Comparison of ENCODE assay signal across 1 cellular context in the genomic region with DNA sequence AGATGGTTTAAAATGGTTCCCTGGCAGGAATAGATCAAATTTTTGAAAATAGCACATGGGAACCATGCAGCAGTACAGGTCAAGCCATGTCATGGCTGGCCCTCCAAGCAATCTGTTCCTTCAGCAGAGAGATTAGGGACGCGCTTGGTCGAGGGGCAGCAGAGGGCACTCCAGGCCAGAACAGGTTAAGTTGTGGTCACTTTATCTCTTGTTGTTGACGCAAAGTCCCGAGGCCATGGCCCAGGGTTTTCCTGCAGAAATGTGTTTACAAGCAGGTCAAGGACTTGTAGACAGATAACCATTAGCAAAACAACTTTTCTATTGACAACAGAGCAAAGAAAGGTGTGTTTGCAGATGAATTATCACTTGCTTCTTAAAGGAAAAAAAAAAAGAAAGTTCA.
TF ChIP-seq lines count a peak whose summit lies in the region.

No MANE protein-coding gene starts in this region.

TF ChIP-seq in K562, 482 proteins besides CTCF, POLR2A, EP300 and RAD21 (continued from another document and continues in another):
- TF ChIP-seq, protein P1, sequence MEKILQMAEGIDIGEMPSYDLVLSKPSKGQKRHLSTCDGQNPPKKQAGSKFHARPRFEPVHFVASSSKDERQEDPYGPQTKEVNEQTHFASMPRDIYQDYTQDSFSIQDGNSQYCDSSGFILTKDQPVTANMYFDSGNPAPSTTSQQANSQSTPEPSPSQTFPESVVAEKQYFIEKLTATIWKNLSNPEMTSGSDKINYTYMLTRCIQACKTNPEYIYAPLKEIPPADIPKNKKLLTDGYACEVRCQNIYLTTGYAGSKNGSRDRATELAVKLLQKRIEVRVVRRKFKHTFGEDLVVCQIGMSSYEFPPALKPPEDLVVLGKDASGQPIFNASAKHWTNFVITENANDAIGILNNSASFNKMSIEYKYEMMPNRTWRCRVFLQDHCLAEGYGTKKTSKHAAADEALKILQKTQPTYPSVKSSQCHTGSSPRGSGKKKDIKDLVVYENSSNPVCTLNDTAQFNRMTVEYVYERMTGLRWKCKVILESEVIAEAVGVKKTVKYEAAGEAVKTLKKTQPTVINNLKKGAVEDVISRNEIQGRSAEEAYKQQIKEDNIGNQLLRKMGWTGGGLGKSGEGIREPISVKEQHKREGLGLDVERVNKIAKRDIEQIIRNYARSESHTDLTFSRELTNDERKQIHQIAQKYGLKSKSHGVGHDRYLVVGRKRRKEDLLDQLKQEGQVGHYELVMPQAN (IDR thresholded peaks at IDR 0.05; ENCODE audit: borderline replicate concordance) = no peak
- TF ChIP-seq TFAM (CRISPR knock-in tag; conservative IDR thresholded peaks at IDR 0.05) = no peak
- TF ChIP-seq, protein P2, sequence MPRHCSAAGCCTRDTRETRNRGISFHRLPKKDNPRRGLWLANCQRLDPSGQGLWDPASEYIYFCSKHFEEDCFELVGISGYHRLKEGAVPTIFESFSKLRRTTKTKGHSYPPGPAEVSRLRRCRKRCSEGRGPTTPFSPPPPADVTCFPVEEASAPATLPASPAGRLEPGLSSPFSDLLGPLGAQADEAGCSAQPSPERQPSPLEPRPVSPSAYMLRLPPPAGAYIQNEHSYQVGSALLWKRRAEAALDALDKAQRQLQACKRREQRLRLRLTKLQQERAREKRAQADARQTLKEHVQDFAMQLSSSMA (CRISPR knock-in tag; IDR thresholded peaks at IDR 0.05) = no peak
- TF ChIP-seq SPI1 (IDR thresholded peaks at IDR 0.05; ENCODE audit: borderline replicate concordance, low read depth, low read length) = no peak
- TF ChIP-seq, protein P3, sequence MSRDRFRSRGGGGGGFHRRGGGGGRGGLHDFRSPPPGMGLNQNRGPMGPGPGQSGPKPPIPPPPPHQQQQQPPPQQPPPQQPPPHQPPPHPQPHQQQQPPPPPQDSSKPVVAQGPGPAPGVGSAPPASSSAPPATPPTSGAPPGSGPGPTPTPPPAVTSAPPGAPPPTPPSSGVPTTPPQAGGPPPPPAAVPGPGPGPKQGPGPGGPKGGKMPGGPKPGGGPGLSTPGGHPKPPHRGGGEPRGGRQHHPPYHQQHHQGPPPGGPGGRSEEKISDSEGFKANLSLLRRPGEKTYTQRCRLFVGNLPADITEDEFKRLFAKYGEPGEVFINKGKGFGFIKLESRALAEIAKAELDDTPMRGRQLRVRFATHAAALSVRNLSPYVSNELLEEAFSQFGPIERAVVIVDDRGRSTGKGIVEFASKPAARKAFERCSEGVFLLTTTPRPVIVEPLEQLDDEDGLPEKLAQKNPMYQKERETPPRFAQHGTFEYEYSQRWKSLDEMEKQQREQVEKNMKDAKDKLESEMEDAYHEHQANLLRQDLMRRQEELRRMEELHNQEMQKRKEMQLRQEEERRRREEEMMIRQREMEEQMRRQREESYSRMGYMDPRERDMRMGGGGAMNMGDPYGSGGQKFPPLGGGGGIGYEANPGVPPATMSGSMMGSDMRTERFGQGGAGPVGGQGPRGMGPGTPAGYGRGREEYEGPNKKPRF (IDR thresholded peaks at IDR 0.05; ENCODE audit: low read depth, low read length) = no peak
- TF ChIP-seq, protein P4, sequence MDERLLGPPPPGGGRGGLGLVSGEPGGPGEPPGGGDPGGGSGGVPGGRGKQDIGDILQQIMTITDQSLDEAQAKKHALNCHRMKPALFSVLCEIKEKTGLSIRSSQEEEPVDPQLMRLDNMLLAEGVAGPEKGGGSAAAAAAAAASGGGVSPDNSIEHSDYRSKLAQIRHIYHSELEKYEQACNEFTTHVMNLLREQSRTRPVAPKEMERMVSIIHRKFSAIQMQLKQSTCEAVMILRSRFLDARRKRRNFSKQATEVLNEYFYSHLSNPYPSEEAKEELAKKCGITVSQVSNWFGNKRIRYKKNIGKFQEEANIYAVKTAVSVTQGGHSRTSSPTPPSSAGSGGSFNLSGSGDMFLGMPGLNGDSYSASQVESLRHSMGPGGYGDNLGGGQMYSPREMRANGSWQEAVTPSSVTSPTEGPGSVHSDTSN (CRISPR knock-in tag; IDR thresholded peaks at IDR 0.05; ENCODE audit: low read depth) = no peak
- TF ChIP-seq, protein P4 (tag; conservative IDR thresholded peaks at IDR 0.05; ENCODE audit: low read depth) = no peak
- no peak for TF ChIP-seq ZFP30 (CRISPR knock-in tag; IDR thresholded peaks at IDR 0.05; ENCODE audit: borderline replicate concordance)
- no peak for TF ChIP-seq ZNF197 (CRISPR knock-in tag; IDR thresholded peaks at IDR 0.05; ENCODE audit: low read depth)
- TF ChIP-seq HIVEP1 (CRISPR knock-in tag; IDR thresholded peaks at IDR 0.05) = no peak
- TF ChIP-seq ILF3 (IDR thresholded peaks at IDR 0.05; ENCODE audit: borderline replicate concordance) = no peak
- TF ChIP-seq, protein P5, sequence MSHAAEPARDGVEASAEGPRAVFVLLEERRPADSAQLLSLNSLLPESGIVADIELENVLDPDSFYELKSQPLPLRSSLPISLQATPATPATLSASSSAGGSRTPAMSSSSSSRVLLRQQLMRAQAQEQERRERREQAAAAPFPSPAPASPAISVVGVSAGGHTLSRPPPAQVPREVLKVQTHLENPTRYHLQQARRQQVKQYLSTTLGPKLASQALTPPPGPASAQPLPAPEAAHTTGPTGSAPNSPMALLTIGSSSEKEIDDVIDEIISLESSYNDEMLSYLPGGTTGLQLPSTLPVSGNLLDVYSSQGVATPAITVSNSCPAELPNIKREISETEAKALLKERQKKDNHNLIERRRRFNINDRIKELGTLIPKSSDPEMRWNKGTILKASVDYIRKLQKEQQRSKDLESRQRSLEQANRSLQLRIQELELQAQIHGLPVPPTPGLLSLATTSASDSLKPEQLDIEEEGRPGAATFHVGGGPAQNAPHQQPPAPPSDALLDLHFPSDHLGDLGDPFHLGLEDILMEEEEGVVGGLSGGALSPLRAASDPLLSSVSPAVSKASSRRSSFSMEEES (CRISPR knock-in tag; IDR thresholded peaks at IDR 0.05) = no peak
- TF ChIP-seq COPS2 (conservative IDR thresholded peaks at IDR 0.05) = no peak
- TF ChIP-seq FOXP1 (CRISPR knock-in tag; IDR thresholded peaks at IDR 0.05) = no peak
- no peak for TF ChIP-seq POLR2G (IDR thresholded peaks at IDR 0.05; ENCODE audit: low read depth, low read length)
- TF ChIP-seq ARNT (IDR thresholded peaks at IDR 0.05) = no peak
- TF ChIP-seq NCOA2 (IDR thresholded peaks at IDR 0.05; ENCODE audit: partially characterized antibody in 2 of 2) = no peak
- TF ChIP-seq ARID2 (IDR thresholded peaks at IDR 0.05) = no peak
- TF ChIP-seq, protein P6, sequence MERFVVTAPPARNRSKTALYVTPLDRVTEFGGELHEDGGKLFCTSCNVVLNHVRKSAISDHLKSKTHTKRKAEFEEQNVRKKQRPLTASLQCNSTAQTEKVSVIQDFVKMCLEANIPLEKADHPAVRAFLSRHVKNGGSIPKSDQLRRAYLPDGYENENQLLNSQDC (CRISPR knock-in tag; IDR thresholded peaks at IDR 0.05) = no peak
- TF ChIP-seq MYC (IDR thresholded peaks at IDR 0.05; ENCODE audit: low read depth, low read length) = no peak
- no peak for TF ChIP-seq MYC (CRISPR knock-in tag; IDR thresholded peaks at IDR 0.05; ENCODE audit: borderline replicate concordance, low read depth)
- no peak for TF ChIP-seq MTA3 (IDR thresholded peaks at IDR 0.05; ENCODE audit: borderline replicate concordance)
- no peak for TF ChIP-seq BRCA1 (IDR thresholded peaks at IDR 0.05)
- TF ChIP-seq BRCA1 (CRISPR knock-in tag; IDR thresholded peaks at IDR 0.05) = no peak
- TF ChIP-seq, protein P7, sequence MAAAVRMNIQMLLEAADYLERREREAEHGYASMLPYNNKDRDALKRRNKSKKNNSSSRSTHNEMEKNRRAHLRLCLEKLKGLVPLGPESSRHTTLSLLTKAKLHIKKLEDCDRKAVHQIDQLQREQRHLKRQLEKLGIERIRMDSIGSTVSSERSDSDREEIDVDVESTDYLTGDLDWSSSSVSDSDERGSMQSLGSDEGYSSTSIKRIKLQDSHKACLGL (CRISPR knock-in tag; IDR thresholded peaks at IDR 0.05; ENCODE audit: borderline replicate concordance, poor library complexity, severe bottlenecking) = no peak
- TF ChIP-seq BDP1 (IDR thresholded peaks at IDR 0.05; ENCODE audit: insufficient read depth, insufficient read length) = no peak
- TF ChIP-seq SETDB1 (IDR thresholded peaks at IDR 0.05; ENCODE audit: low read length) = no peak
- no peak for TF ChIP-seq SP1 (CRISPR knock-in tag; IDR thresholded peaks at IDR 0.05)
- no peak for TF ChIP-seq SRSF1 (IDR thresholded peaks at IDR 0.05; ENCODE audit: low read depth, low read length)
- no peak for TF ChIP-seq DNMT1 (IDR thresholded peaks at IDR 0.05)
- TF ChIP-seq HNRNPK (IDR thresholded peaks at IDR 0.05; ENCODE audit: low read depth, low read length, poor library complexity, severe bottlenecking) = no peak
- TF ChIP-seq, protein P8, sequence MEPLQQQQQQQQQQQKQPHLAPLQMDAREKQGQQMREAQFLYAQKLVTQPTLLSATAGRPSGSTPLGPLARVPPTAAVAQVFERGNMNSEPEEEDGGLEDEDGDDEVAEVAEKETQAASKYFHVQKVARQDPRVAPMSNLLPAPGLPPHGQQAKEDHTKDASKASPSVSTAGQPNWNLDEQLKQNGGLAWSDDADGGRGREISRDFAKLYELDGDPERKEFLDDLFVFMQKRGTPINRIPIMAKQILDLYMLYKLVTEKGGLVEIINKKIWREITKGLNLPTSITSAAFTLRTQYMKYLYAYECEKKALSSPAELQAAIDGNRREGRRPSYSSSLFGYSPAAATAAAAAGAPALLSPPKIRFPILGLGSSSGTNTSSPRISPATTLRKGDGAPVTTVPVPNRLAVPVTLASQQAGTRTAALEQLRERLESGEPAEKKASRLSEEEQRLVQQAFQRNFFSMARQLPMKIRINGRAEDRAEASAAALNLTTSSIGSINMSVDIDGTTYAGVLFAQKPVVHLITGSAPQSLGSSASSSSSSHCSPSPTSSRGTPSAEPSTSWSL (CRISPR knock-in tag; IDR thresholded peaks at IDR 0.05; ENCODE audit: borderline replicate concordance) = no peak
- no peak for TF ChIP-seq CHCHD3 (CRISPR knock-in tag; IDR thresholded peaks at IDR 0.05)
- TF ChIP-seq SOX6 (IDR thresholded peaks at IDR 0.05) = peak; percentile 47; the same call in 1 of the 2 replicates
- no peak for TF ChIP-seq RB1 (IDR thresholded peaks at IDR 0.05; ENCODE audit: low read depth)
- TF ChIP-seq L3MBTL2 (IDR thresholded peaks at IDR 0.05) = peak; percentile 35; the same call in 1 of the 2 replicates
- TF ChIP-seq, protein P9, sequence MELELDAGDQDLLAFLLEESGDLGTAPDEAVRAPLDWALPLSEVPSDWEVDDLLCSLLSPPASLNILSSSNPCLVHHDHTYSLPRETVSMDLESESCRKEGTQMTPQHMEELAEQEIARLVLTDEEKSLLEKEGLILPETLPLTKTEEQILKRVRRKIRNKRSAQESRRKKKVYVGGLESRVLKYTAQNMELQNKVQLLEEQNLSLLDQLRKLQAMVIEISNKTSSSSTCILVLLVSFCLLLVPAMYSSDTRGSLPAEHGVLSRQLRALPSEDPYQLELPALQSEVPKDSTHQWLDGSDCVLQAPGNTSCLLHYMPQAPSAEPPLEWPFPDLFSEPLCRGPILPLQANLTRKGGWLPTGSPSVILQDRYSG (tag; conservative IDR thresholded peaks at IDR 0.05; ENCODE audit: low read depth) = no peak
- TF ChIP-seq, protein P10, sequence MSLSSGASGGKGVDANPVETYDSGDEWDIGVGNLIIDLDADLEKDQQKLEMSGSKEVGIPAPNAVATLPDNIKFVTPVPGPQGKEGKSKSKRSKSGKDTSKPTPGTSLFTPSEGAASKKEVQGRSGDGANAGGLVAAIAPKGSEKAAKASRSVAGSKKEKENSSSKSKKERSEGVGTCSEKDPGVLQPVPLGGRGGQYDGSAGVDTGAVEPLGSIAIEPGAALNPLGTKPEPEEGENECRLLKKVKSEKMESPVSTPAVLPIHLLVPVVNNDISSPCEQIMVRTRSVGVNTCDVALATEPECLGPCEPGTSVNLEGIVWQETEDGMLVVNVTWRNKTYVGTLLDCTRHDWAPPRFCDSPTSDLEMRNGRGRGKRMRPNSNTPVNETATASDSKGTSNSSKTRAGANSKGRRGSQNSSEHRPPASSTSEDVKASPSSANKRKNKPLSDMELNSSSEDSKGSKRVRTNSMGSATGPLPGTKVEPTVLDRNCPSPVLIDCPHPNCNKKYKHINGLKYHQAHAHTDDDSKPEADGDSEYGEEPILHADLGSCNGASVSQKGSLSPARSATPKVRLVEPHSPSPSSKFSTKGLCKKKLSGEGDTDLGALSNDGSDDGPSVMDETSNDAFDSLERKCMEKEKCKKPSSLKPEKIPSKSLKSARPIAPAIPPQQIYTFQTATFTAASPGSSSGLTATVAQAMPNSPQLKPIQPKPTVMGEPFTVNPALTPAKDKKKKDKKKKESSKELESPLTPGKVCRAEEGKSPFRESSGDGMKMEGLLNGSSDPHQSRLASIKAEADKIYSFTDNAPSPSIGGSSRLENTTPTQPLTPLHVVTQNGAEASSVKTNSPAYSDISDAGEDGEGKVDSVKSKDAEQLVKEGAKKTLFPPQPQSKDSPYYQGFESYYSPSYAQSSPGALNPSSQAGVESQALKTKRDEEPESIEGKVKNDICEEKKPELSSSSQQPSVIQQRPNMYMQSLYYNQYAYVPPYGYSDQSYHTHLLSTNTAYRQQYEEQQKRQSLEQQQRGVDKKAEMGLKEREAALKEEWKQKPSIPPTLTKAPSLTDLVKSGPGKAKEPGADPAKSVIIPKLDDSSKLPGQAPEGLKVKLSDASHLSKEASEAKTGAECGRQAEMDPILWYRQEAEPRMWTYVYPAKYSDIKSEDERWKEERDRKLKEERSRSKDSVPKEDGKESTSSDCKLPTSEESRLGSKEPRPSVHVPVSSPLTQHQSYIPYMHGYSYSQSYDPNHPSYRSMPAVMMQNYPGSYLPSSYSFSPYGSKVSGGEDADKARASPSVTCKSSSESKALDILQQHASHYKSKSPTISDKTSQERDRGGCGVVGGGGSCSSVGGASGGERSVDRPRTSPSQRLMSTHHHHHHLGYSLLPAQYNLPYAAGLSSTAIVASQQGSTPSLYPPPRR (CRISPR knock-in tag; IDR thresholded peaks at IDR 0.05; ENCODE audit: borderline replicate concordance) = no peak
- TF ChIP-seq, protein P11, sequence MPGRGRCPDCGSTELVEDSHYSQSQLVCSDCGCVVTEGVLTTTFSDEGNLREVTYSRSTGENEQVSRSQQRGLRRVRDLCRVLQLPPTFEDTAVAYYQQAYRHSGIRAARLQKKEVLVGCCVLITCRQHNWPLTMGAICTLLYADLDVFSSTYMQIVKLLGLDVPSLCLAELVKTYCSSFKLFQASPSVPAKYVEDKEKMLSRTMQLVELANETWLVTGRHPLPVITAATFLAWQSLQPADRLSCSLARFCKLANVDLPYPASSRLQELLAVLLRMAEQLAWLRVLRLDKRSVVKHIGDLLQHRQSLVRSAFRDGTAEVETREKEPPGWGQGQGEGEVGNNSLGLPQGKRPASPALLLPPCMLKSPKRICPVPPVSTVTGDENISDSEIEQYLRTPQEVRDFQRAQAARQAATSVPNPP (IDR thresholded peaks at IDR 0.05; ENCODE audit: borderline replicate concordance, insufficient read depth, insufficient read length) = no peak
- TF ChIP-seq NELFE (IDR thresholded peaks at IDR 0.05; ENCODE audit: insufficient read depth, insufficient read length) = no peak
- TF ChIP-seq ETV6 (IDR thresholded peaks at IDR 0.05; ENCODE audit: borderline replicate concordance in 1 of 2, low read depth in 2 of 2, low read length in 1 of 2) = no peak
- TF ChIP-seq ETV6 (CRISPR knock-in tag; IDR thresholded peaks at IDR 0.05; ENCODE audit: borderline replicate concordance) = no peak
- TF ChIP-seq EP400 (IDR thresholded peaks at IDR 0.05) = peak; percentile 35; the same call in 1 of the 2 replicates
